Comparison of ENCODE assay signal across 1 cellular context in genomic region chr20:64009811-64010387, GRCh38.
TF ChIP-seq lines count a peak whose summit lies in the region.

No MANE protein-coding gene starts in this region.

TF ChIP-seq in IMR-90, 13 proteins besides CTCF, POLR2A, EP300 and RAD21:
- no peak for TF ChIP-seq RCOR1 (IDR thresholded peaks at IDR 0.05; ENCODE audit: insufficient replicate concordance, low read length)
- TF ChIP-seq ELK1 (IDR thresholded peaks at IDR 0.05; ENCODE audit: borderline replicate concordance, low read depth, low read length): no peak
- no peak for TF ChIP-seq SMC3 (IDR thresholded peaks at IDR 0.05; ENCODE audit: low read depth, low read length)
- TF ChIP-seq CEBPB (IDR thresholded peaks at IDR 0.05; ENCODE audit: low read depth, low read length): no peak
- TF ChIP-seq MAZ (IDR thresholded peaks at IDR 0.05; ENCODE audit: borderline replicate concordance, low read depth, low read length): no peak
